Comparison of ENCODE assay signal across 12 cellular contexts in the genomic region with DNA sequence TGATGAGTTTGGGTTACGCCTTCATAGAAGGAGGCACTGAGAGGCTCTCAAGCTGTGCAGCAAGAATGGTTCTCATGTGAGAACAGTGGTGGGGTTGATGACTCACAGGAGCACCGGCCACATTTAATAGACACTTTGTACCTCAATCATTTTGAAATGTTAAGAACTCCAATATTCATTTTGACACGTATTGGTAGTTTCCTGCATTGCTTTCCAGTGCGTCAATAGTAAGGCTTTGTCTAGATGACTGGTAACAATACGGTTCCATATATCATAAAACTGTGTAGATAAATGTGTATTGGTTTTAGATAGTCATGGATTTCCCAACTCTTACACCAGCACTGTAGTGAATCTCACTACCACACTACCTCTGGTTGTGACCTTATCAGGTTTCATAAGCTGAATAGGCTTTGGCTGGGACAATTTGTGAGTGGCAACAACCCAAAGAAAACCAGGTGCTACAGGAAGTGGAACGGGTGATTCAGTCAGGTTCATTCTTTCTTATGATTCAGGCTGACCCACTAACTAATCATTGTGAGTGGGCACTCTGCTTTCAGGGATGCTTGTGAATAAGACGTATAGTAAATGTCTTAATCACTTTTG.
A peak's percentile ranks its signal among the peaks of the same experiment; 100 is the strongest.
DNase-seq lines count a peak whose midpoint lies in the region; ATAC-seq and TF ChIP-seq lines count a peak whose summit lies in the region.
"Had no signal": no experiment of that assay in that cellular context is flagged by ENCODE, and none has a peak within 500 bp of the region (broad histone marks: within the 10 kb centered on the region; RNA-seq: fewer than 3 reads in every experiment).

No MANE protein-coding gene starts in this region.

- H3K4me3 Mint-ChIP-seq in activated T-cell treated with anti-CD3 and anti-CD28 coated beads, Interleukin-2, amount 50 U/mL, for 4 hours, result no peak overlapping the region
- no peak overlapping the region for H3K4me3 Mint-ChIP-seq in endothelial cell (ENCODE audit: unreplicated experiment)
- H3K4me3 Mint-ChIP-seq: nephron had no signal

- H3K27ac Mint-ChIP-seq in endothelial cell (ENCODE audit: unreplicated experiment), result no peak overlapping the region
- H3K27ac Mint-ChIP-seq: nephron had no signal

- TF ChIP-seq CTCF in testis (IDR thresholded peaks at IDR 0.05) (no peak), endothelial cell (IDR thresholded peaks at IDR 0.05; ENCODE audit: unreplicated experiment) (no peak)

- H3K27ac ChIP-seq in testis, result no peak overlapping the region

- in situ Hi-C loops in Caki2 (cut with HindIII; ENCODE audit: low pct_unique_long_range_greater_than_20kb, low sequenced_read_pairs), result no loop called here

- H3K4me1 Mint-ChIP-seq in activated T-cell treated with anti-CD3 and anti-CD28 coated beads, Interleukin-2, amount 50 U/mL, for 4 hours (ENCODE audit: low read depth), result no peaks in the 10 kb centered on the region
- H3K4me1 Mint-ChIP-seq in endothelial cell (ENCODE audit: unreplicated experiment), result no peaks in the 10 kb centered on the region
- H3K4me1 Mint-ChIP-seq: nephron had no signal

- H3K4me1 ChIP-seq in testis, result no peaks in the 10 kb centered on the region
- H3K4me1 ChIP-seq: Caco-2 had no signal

- H3K9me3 Mint-ChIP-seq in activated T-cell treated with anti-CD3 and anti-CD28 coated beads, Interleukin-2, amount 50 U/mL, for 4 hours, result no peaks in the 10 kb centered on the region
- H3K9me3 Mint-ChIP-seq in endothelial cell (ENCODE audit: unreplicated experiment), result no peaks in the 10 kb centered on the region
- H3K9me3 Mint-ChIP-seq: nephron had no signal

- H3K36me3 ChIP-seq in testis (ENCODE audit: low read depth, missing control alignments), result no peaks in the 10 kb centered on the region

- intact Hi-C loops in left colon (cut with DNase I, micrococcal nuclease) (no loop called here), testis (cut with DNase I; ENCODE audit: low total_unique reads) (no loop called here)

- no peak for TF ChIP-seq POLR2A in testis (IDR thresholded peaks at IDR 0.05)

- ATAC-seq in activated T-cell treated with anti-CD3 and anti-CD28 coated beads, Interleukin-2, amount 50 U/mL, for 4 hours, result peak; percentile 87 to 91
- peak; percentile 79 for ATAC-seq in left colon

- peaks cover 1% of the 10 kb centered on the region for H3K27me3 Mint-ChIP-seq in activated T-cell treated with anti-CD3 and anti-CD28 coated beads, Interleukin-2, amount 50 U/mL, for 4 hours (ENCODE audit: low read depth)
- H3K27me3 Mint-ChIP-seq in endothelial cell (ENCODE audit: unreplicated experiment), result no peaks in the 10 kb centered on the region

- 90 to 91% methylated on average over 7 of the region's 7 CpGs for WGBS in testis, 2 donors

- H3K9me3 ChIP-seq in testis, result no peaks in the 10 kb centered on the region
- H3K9me3 ChIP-seq: Caco-2 had no signal

- H3K27me3 ChIP-seq in testis, result no peaks in the 10 kb centered on the region

- H3K4me3 ChIP-seq in testis, result no peak overlapping the region

- no peaks in the 10 kb centered on the region for H3K36me3 Mint-ChIP-seq in activated T-cell treated with anti-CD3 and anti-CD28 coated beads, Interleukin-2, amount 50 U/mL, for 4 hours (ENCODE audit: insufficient read depth)
- no peaks in the 10 kb centered on the region for H3K36me3 Mint-ChIP-seq in endothelial cell (ENCODE audit: low read depth, unreplicated experiment)

- DNase-seq in Caki2 (ENCODE audit: low read depth), result peak; percentile 84
- DNase-seq in HCEC 1CT, result peak; percentile 48
- DNase-seq in activated T-cell treated with anti-CD3 and anti-CD28 coated beads, Interleukin-2, amount 50 U/mL, for 4 hours, result no peak
- DNase-seq in left colon, result peak in 1 of 2 donors; percentile 55
- DNase-seq in testis, result no peak
- DNase-seq in hepatic stellate cell (ENCODE audit: low spot score), result no peak
- DNase-seq in endothelial cell (ENCODE audit: low spot score), result no peak
- DNase-seq in NCI-H1417 treated with DMSO at 0.1 percent for 48 hours (lab: John Stamatoyannopoulos, UW), result no peak
- DNase-seq: activated gamma-delta T cell treated with Interleukin-2 at 50 U/mL for 16 hours, Caco-2, NCI-H82 had no signal

Comparison
In these comparisons a context has a peak if more than half of its experiments do, and no peak if none do; other contexts are left out.
1. DNase-seq: peak in Caki2 (single experiment) and HCEC 1CT (single experiment); none in activated T-cell treated with anti-CD3 and anti-CD28 coated beads, Interleukin-2, amount 50 U/mL, for 4 hours (single experiment), testis (single experiment), hepatic stellate cell (single experiment), endothelial cell (single experiment) and NCI-H1417 treated with DMSO at 0.1 percent for 48 hours (single experiment).